ENCODE assay signal across 29 cellular contexts in the genomic region with DNA sequence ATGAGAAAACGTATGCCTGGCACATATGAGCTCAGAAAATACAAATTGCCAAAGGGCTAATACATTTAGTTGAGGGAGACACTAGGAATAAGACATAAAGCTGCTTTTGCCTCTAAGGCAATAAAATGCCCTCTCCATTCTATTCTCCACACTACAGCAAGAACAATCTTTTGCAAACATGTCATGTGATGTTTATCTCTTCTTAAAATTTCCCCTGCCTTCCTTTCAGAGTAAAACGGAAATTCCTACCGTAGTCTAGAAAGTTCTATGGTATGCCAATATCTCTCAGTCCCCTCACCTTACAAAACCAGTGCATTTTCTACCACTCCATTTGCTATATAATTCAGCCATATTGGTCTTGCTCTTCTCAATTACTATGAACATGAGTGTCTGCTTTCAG. TPM values are rescaled to one million over a fixed set of nuclear protein-coding genes. Genes with fewer than 3 reads are reported as not detected.
"Had no signal": no experiment of that assay in that cellular context is flagged by ENCODE, and none has a peak within 500 bp of the region (broad histone marks: within the 10 kb centered on the region; RNA-seq: fewer than 3 reads in every experiment).

No MANE protein-coding gene starts in this region.

- ATAC-seq: psoas muscle; stimulated activated memory B cell treated with anti-CD40 and anti-IgM and Interleukin-4, amounts not matched to agents 10 μg/mL and 1 μg/mL and 100 μg/mL, for 72 hours; stimulated activated naive CD8-positive, alpha-beta T cell treated with anti-CD3 and anti-CD28 coated beads, Interleukin-15, amount 100 ng/mL, for 72 hours; upper lobe of right lung had no signal

- FAIRE-seq: frontal cortex, small intestine had no signal

- H3K9ac ChIP-seq: parathyroid adenoma had no signal

- H3K4me3 ChIP-seq: ascending aorta, cardiac muscle cell, esophagus muscularis mucosa, left ventricle myocardium inferior, lung, psoas muscle, sigmoid colon, thyroid gland, upper lobe of right lung had no signal

- H3K9me3 ChIP-seq: ascending aorta, esophagus muscularis mucosa, left ventricle myocardium inferior, psoas muscle, sigmoid colon, thyroid gland, upper lobe of right lung had no signal

- H3K79me2 ChIP-seq: parathyroid adenoma had no signal

- DNase-seq: activated CD4-positive, alpha-beta T cell treated with anti-CD3 and anti-CD28 coated beads for 48 hours; activated CD4-positive, alpha-beta T cell treated with anti-CD3 and anti-CD28 coated beads, Interleukin-2, amount 50 U/mL, for 48 hours; activated CD8-positive, alpha-beta memory T cell treated with anti-CD3 and anti-CD28 coated beads for 24 hours; activated gamma-delta T cell; activated naive CD4-positive, alpha-beta T cell treated with anti-CD3 and anti-CD28 coated beads, Interleukin-2, amount 10 ng/mL, durations not matched to agents 7 days and 5 days; activated naive CD8-positive, alpha-beta T cell treated with anti-CD3 and anti-CD28 coated beads, Interleukin-2, amount 10 ng/mL, durations not matched to agents 7 days and 5 days; cortex of kidney; glutamatergic neuron; islet precursor cell; left ventricle myocardium inferior; sigmoid colon; small intestine; stimulated activated CD4-positive, alpha-beta T cell treated with anti-CD3 and anti-CD28 coated beads, Interleukin-4, amount 100 ng/mL, for 24 hours; stimulated activated naive CD8-positive, alpha-beta T cell treated with anti-CD3 and anti-CD28 coated beads, Interleukin-15, amount 100 ng/mL, for 72 hours; substantia nigra; T-helper 1 cell; thyroid gland; upper lobe of right lung had no signal

- H3K4me1 ChIP-seq: ascending aorta, esophagus muscularis mucosa, left ventricle myocardium inferior, parathyroid adenoma, psoas muscle, thyroid gland, upper lobe of right lung had no signal

- H3K27me3 ChIP-seq: ascending aorta, cardiac muscle cell, sigmoid colon, thyroid gland, upper lobe of right lung had no signal

- H3K36me3 ChIP-seq: ascending aorta, cardiac muscle cell, esophagus muscularis mucosa, left ventricle myocardium inferior, sigmoid colon, thyroid gland, upper lobe of right lung had no signal

- H3K27ac ChIP-seq: ascending aorta, cardiac muscle cell, esophagus muscularis mucosa, left ventricle myocardium inferior, parathyroid adenoma, psoas muscle, sigmoid colon, thyroid gland, upper lobe of right lung had no signal

- H2AFZ ChIP-seq: parathyroid adenoma had no signal

RNA-seq across cellular contexts. Expression of a gene that starts 33.2 kb away (rescaled TPM):
- total RNA-seq: activated naive CD8-positive, alpha-beta T cell treated with anti-CD3 and anti-CD28 coated beads, Interleukin-2, amount 10 ng/mL, durations not matched to agents 7 days and 5 days; ascending aorta; cardiac muscle cell; cerebellum; esophagus muscularis mucosa; left ventricle myocardium inferior; lung; mucosa of gallbladder; psoas muscle; sigmoid colon; thyroid gland; upper lobe of right lung had no signal
- polyA plus RNA-seq: cardiac muscle cell, neural cell, psoas muscle, sigmoid colon, small intestine had no signal
